ENCODE assay signal across 8 cellular contexts in the genomic region with DNA sequence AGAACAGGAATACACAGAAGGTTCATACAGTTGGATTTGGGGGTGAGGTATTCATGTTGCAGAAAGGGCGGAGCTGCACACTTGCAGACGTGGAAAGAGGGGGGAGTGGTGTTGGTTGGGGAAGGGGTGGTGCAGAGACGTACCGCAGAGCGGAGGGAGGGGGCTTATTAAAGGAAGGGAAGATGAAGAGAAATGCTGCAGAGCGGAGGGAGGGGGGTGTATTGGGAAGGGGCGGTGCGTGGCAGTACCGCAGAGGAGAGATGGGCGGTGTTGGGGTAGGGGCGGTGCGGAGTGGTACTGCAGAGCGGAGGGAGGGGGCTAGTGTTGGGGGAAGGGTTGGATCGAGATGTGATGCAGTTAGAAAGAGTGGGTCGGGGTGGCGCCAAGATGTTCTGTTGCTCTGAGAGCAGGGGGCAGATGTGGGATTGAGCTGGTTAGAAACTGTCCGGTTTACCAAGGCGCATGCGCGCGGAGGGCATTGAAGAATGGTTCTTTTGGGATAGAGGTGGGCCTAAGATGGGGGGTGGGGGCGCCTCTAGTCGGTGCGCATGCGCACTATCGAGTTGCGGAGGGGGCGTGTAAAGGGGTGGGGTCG. TPM values are rescaled to one million over a fixed set of nuclear protein-coding genes. Genes with fewer than 3 reads are reported as not detected.
DNase-seq lines count a peak whose midpoint lies in the region; ATAC-seq and TF ChIP-seq lines count a peak whose summit lies in the region.

No MANE protein-coding gene starts in this region.

- CTCF ChIA-PET in CD8-positive, alpha-beta T cell (lab: Charles Lee) = no interaction called here

- TF ChIP-seq POLR2A in stomach (IDR thresholded peaks at IDR 0.05) = no peak

- peak overlapping the region; percentile 85 for H3K4me3 Mint-ChIP-seq in CD8-positive, alpha-beta T cell
- H3K4me3 Mint-ChIP-seq in neural crest cell = peak overlapping the region; percentile 96

- no peaks in the 10 kb centered on the region for H3K27me3 Mint-ChIP-seq in CD8-positive, alpha-beta T cell (ENCODE audit: low read depth)
- peaks cover 7% of the 10 kb centered on the region for H3K27me3 Mint-ChIP-seq in neural crest cell (ENCODE audit: low read depth)

- H3K27me3 ChIP-seq in CD8-positive, alpha-beta T cell (ENCODE audit: insufficient read depth, low read length) = no peaks in the 10 kb centered on the region
- peaks cover 0 to 6% (median 0%) of the 10 kb centered on the region in 3 donors for H3K27me3 ChIP-seq in stomach

- TF ChIP-seq EP300 in stomach (IDR thresholded peaks at IDR 0.05) = no peak

- no peaks in the 10 kb centered on the region for H3K36me3 ChIP-seq in CD8-positive, alpha-beta T cell (ENCODE audit: insufficient read depth, low read length)
- H3K36me3 ChIP-seq in stomach = peaks cover 0 to 3% (median 0%) of the 10 kb centered on the region in 4 donors

- 0 to 55% (median 5%) methylated on average over 20 to 29 of the region's 29 CpGs for WGBS in stomach, 5 donors

- peak in 6 of 7 experiments; percentile 26 to 66 (median 47) for DNase-seq in CD8-positive, alpha-beta T cell
- DNase-seq in HCEC 1CT (peak; percentile 29), NCI-H748 treated with DMSO at 0.1 percent for 48 hours (lab: John Stamatoyannopoulos, UW) (peak; percentile 54), fibroblast of villous mesenchyme (ENCODE audit: low read depth) (peak; percentile 59), neural crest cell (ENCODE audit: low read depth, low spot score) (peak; percentile 66), stomach (no peak), NCI-H1048 (lab: John Stamatoyannopoulos, UW) (no peak)
- DNase-seq in activated T-helper 9 cell treated with anti-CD3 and anti-CD28 coated beads, Interleukin-2, amount 50 U/mL, for 16 hours (ENCODE audit: low read depth) = peak; percentile 15

- POLR2A ChIA-PET in CD8-positive, alpha-beta T cell (lab: Charles Lee) = no interaction called here

- peaks cover 15% of the 10 kb centered on the region for H3K4me1 Mint-ChIP-seq in CD8-positive, alpha-beta T cell (ENCODE audit: low read depth)
- H3K4me1 Mint-ChIP-seq in neural crest cell = peaks cover 6% of the 10 kb centered on the region

- H3K4me1 ChIP-seq in CD8-positive, alpha-beta T cell (ENCODE audit: insufficient read depth, low read length) = no peaks in the 10 kb centered on the region
- no peaks in the 10 kb centered on the region for H3K4me1 ChIP-seq in stomach

- H3K9me3 Mint-ChIP-seq in CD8-positive, alpha-beta T cell = no peaks in the 10 kb centered on the region
- peaks cover 2% of the 10 kb centered on the region for H3K9me3 Mint-ChIP-seq in neural crest cell

- H3K9me3 ChIP-seq in CD8-positive, alpha-beta T cell (ENCODE audit: low read length) = no peaks in the 10 kb centered on the region
- no peaks in the 10 kb centered on the region for H3K9me3 ChIP-seq in stomach

- no peak overlapping the region for H3K27ac Mint-ChIP-seq in CD8-positive, alpha-beta T cell
- H3K27ac Mint-ChIP-seq in neural crest cell (ENCODE audit: unreplicated experiment) = peak overlapping the region; percentile 95

- H3K36me3 Mint-ChIP-seq in CD8-positive, alpha-beta T cell = no peaks in the 10 kb centered on the region
- peaks cover 12% of the 10 kb centered on the region for H3K36me3 Mint-ChIP-seq in neural crest cell (ENCODE audit: low read depth)

- TF ChIP-seq CTCF in CD8-positive, alpha-beta T cell (IDR thresholded peaks at IDR 0.05) = no peak
- TF ChIP-seq CTCF in fibroblast of villous mesenchyme (IDR thresholded peaks at IDR 0.05; ENCODE audit: insufficient read depth, low read depth, low read length) = no peak
- no peak for TF ChIP-seq CTCF in neural crest cell (conservative IDR thresholded peaks at IDR 0.05)
- TF ChIP-seq CTCF in stomach (IDR thresholded peaks at IDR 0.05) = no peak

- peak; percentile 77 for ATAC-seq in CD8-positive, alpha-beta T cell

- no peak overlapping the region for H3K27ac ChIP-seq in CD8-positive, alpha-beta T cell (ENCODE audit: low read depth, low read length)
- peak overlapping the region in 1 of 5 donors; percentile 62 for H3K27ac ChIP-seq in stomach

- intact Hi-C loops in CD8-positive, alpha-beta T cell (cut with DNase I, micrococcal nuclease) = loop anchor here in 1 of 2 experiments (5.0 kb wide), 2 partner anchors 81 to 114 kb away; a partner anchor contains a TSS
- intact Hi-C loops in stomach (cut with DNase I; ENCODE audit: low total_unique reads) = no loop called here

- H3K4me3 ChIP-seq in CD8-positive, alpha-beta T cell (ENCODE audit: low read depth, low read length) = peak overlapping the region; percentile 62
- H3K4me3 ChIP-seq in fibroblast of villous mesenchyme (ENCODE audit: low read depth, low read length) (peak overlapping the region; percentile 69), stomach (peak overlapping the region; percentile 44 to 53 (median 50))

RNA-seq across cellular contexts. Expression of a gene that starts 0.9 kb away (rescaled TPM):
- total RNA-seq in CD8-positive, alpha-beta T cell = under 1 TPM; 0.58 to 0.76 TPM
- 16.8 and 17.1 TPM in 2 replicates for total RNA-seq in fibroblast of villous mesenchyme
- 106 and 120 TPM in 2 replicates for total RNA-seq in neural crest cell
- total RNA-seq in stomach = 10 to 100 TPM in 3 of 5 donors, 1 to 10 TPM in 1, under 1 TPM in 1; 0.45 to 25.3 (median 12.5) TPM
- 1 to 10 TPM; 2.2 to 5.0 (median 3.2) TPM for polyA plus RNA-seq in stomach

Comparison
In these comparisons a context has a peak if more than half of its experiments do, and no peak if none do; other contexts are left out.
1. DNase-seq: peak in CD8-positive, alpha-beta T cell (6 of 7), HCEC 1CT (single experiment), NCI-H748 treated with DMSO at 0.1 percent for 48 hours (single experiment), activated T-helper 9 cell treated with anti-CD3 and anti-CD28 coated beads, Interleukin-2, amount 50 U/mL, for 16 hours (single experiment), fibroblast of villous mesenchyme (single experiment) and neural crest cell (single experiment); none in stomach (single experiment) and NCI-H1048 (single experiment).
2. Peak in every context shown above with its lines, with median percentiles within 50 percentile points of each other: H3K4me3 ChIP-seq.